1 cellular context compared by ENCODE assay signal in genomic region chr14:93638790-93639189, GRCh38.
TF ChIP-seq lines count a peak whose summit lies in the region.

No MANE protein-coding gene starts in this region.

TF ChIP-seq in GM23338, 12 proteins besides CTCF, POLR2A, EP300 and RAD21 (continued from another document):
- TF ChIP-seq ZNF462 (CRISPR knock-in tag; IDR thresholded peaks at IDR 0.05) (no peak), EZH2 (IDR thresholded peaks at IDR 0.05; ENCODE audit: low read depth, unreplicated experiment) (no peak), JUNB (IDR thresholded peaks at IDR 0.05; ENCODE audit: unreplicated experiment) (no peak), REST (IDR thresholded peaks at IDR 0.05; ENCODE audit: unreplicated experiment) (no peak), STAT1 (IDR thresholded peaks at IDR 0.05; ENCODE audit: unreplicated experiment) (no peak), ZNF114 (CRISPR knock-in tag; IDR thresholded peaks at IDR 0.05) (no peak), POLR2AphosphoS5 (IDR thresholded peaks at IDR 0.05; ENCODE audit: low read depth) (no peak)
